26 cellular contexts compared by ENCODE assay signal in the genomic region with DNA sequence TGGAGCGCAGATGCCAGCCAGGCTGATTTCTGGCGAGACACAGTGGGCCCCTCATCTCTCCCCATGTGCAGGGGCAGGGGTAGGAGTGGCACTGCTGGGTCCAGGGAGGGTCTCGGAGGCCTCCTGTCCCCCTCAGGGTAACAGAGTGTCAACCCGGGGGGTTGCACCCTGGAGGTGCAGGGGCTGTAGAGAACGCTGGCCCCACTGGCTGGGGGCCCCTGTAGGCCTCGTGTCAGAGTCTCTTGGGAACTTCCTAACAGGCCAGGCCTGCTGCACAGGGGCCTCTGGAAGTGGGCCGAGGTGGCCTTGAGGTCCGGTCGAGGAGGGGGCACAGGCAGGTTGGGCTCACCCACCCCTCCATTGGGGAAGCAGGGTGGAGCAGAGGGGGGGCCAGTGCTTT. TPM values are rescaled to one million over a fixed set of nuclear protein-coding genes. Genes with fewer than 3 reads are reported as not detected.
DNase-seq lines count a peak whose midpoint lies in the region; ATAC-seq, FAIRE-seq and TF ChIP-seq lines count a peak whose summit lies in the region.
"Had no signal": no experiment of that assay in that cellular context is flagged by ENCODE, and none has a peak within 500 bp of the region (broad histone marks: within the 10 kb centered on the region; RNA-seq: fewer than 3 reads in every experiment).

No MANE protein-coding gene starts in this region.

- no peak overlapping the region for H4K5ac ChIP-seq in H1 (ENCODE audit: insufficient read length, low read depth, low read length)

- peak overlapping the region; percentile 35; the same call in 1 of the 2 replicates for H4K8ac ChIP-seq in H1 (ENCODE audit: extremely low read depth, insufficient read depth, low read length)
- H4K8ac ChIP-seq in neuronal stem cell (ENCODE audit: low read depth, low read length), result no peak overlapping the region

- no peak overlapping the region for H3K27ac ChIP-seq in H1 (ENCODE audit: low read depth, low read length)
- H3K27ac ChIP-seq in neuronal stem cell (replicated peaks; ENCODE audit: low read length), result no peak overlapping the region
- H3K27ac ChIP-seq in aorta (ENCODE audit: low read depth in 1 of 2, low read length in 2 of 2), result no peak overlapping the region
- H3K27ac ChIP-seq: A549; BLaER1 treated with 17β-estradiol and CSF1 and Interleukin-3, amounts not matched to agents 10 nM and 100 nM had no signal

- no peaks in the 10 kb centered on the region for H3K4me1 Mint-ChIP-seq in natural killer cell treated with Interleukin-12 subunit alpha and Interleukin-12 subunit beta and Interleukin-15 and Interleukin-18, amount 100 ng/mL, for 72 hours (ENCODE audit: low read depth in 2 of 2)
- no peaks in the 10 kb centered on the region for H3K4me1 Mint-ChIP-seq in natural killer cell
- H3K4me1 Mint-ChIP-seq: CD14-positive monocyte; CD8-positive, alpha-beta memory T cell had no signal

- no peak overlapping the region for H2BK5ac ChIP-seq in H1 (ENCODE audit: low read depth, low read length)
- no peak overlapping the region for H2BK5ac ChIP-seq in neuronal stem cell (ENCODE audit: low read length)

- TF ChIP-seq RAD21 in H1 (IDR thresholded peaks at IDR 0.05 in 1 of 2, conservative IDR thresholded peaks at IDR 0.05 in 1 of 2; ENCODE audit: low read depth in 2 of 2, low read length in 2 of 2), result no peak

- no peak overlapping the region for H3K9ac ChIP-seq in H1 (replicated peaks in 1 of 4; ENCODE audit: extremely low read depth in 1 of 4, low read depth in 3 of 4, low read length in 3 of 4)
- no peak overlapping the region for H3K9ac ChIP-seq in neuronal stem cell (ENCODE audit: low read depth, low read length, poor library complexity)
- H3K9ac ChIP-seq: BLaER1 treated with 17β-estradiol and CSF1 and Interleukin-3, amounts not matched to agents 10 nM and 100 nM had no signal

- FAIRE-seq in H1 (lab: Jason Lieb, UNC), result no peak
- FAIRE-seq: A549, D721Med, GM12892, H54 had no signal

- no peak for TF ChIP-seq POLR2A in H1 (IDR thresholded peaks at IDR 0.05; ENCODE audit: control extremely low read depth in 1 of 2, low read depth in 2 of 2, low read length in 2 of 2)

- TF ChIP-seq CTCF in natural killer cell (IDR thresholded peaks at IDR 0.05), result no peak
- no peak for TF ChIP-seq CTCF in H1 (IDR thresholded peaks at IDR 0.05; ENCODE audit: control extremely low read depth in 1 of 3, insufficient read depth in 1 of 3, low read depth in 1 of 3, low read length in 3 of 3)

- H4K20me1 ChIP-seq in H1 (replicated peaks in 1 of 2; ENCODE audit: control insufficient read depth in 1 of 2, insufficient read depth in 2 of 2, low read length in 2 of 2), result no peaks in the 10 kb centered on the region

- H3K36me3 ChIP-seq in H1 (ENCODE audit: control insufficient read depth in 2 of 4, insufficient read depth in 4 of 4, low read length in 3 of 4) (no peaks in the 10 kb centered on the region), neuronal stem cell (replicated peaks in 1 of 2; ENCODE audit: control insufficient read depth in 2 of 2, insufficient read depth in 2 of 2, low read length in 2 of 2) (no peaks in the 10 kb centered on the region), aorta (ENCODE audit: control insufficient read depth in 1 of 2, insufficient read depth in 2 of 2, low read length in 1 of 2) (no peaks in the 10 kb centered on the region)
- H3K36me3 ChIP-seq: BE2C; BLaER1 treated with 17β-estradiol and CSF1 and Interleukin-3, amounts not matched to agents 10 nM and 100 nM; HAP-1 had no signal

- WGBS in H1 (ENCODE audit: extremely low coverage in 1 of 2, insufficient coverage in 1 of 2, insufficient read length in 1 of 2, insufficient replicate concordance in 2 of 2, low coverage in 1 of 2, low lambda C conversion rate in 2 of 2, missing lambda C conversion rate in 1 of 2), 2 experiments, result 83% methylated on average over 6 of the region's 9 CpGs; no CpG with 5 or more reads in 1 of the 2 experiments
- no CpG with 5 or more reads among the region's 9 CpGs for WGBS in neuronal stem cell (ENCODE audit: extremely low coverage in 2 of 2, insufficient read length in 2 of 2, insufficient replicate concordance in 1 of 2), 2 donors
- WGBS in aorta, 2 donors, result 71 to 80% methylated on average over 9 of the region's 9 CpGs

- peaks cover 4% of the 10 kb centered on the region for H3K36me3 Mint-ChIP-seq in natural killer cell treated with Interleukin-12 subunit alpha and Interleukin-12 subunit beta and Interleukin-15 and Interleukin-18, amount 100 ng/mL, for 72 hours
- H3K36me3 Mint-ChIP-seq in natural killer cell, result no peaks in the 10 kb centered on the region
- H3K36me3 Mint-ChIP-seq: CD14-positive monocyte; CD8-positive, alpha-beta memory T cell had no signal

- no peak overlapping the region for H3K4me3 Mint-ChIP-seq in natural killer cell treated with Interleukin-12 subunit alpha and Interleukin-12 subunit beta and Interleukin-15 and Interleukin-18, amount 100 ng/mL, for 72 hours
- H3K4me3 Mint-ChIP-seq in natural killer cell, result no peak overlapping the region
- H3K4me3 Mint-ChIP-seq: CD14-positive monocyte; CD4-positive, alpha-beta T cell; CD8-positive, alpha-beta memory T cell; GM23338; HFFc6 had no signal

- 0 out of 4 replicates have a peak, but pooled peaks cover 0 to under 1% of the 10 kb centered on the region in 2 experiments for H3K9me3 ChIP-seq in H1 (ENCODE audit: insufficient read depth in 2 of 2, low read depth in 1 of 2, low read length in 1 of 2)
- peaks cover 0 to 3% of the 10 kb centered on the region in 2 donors for H3K9me3 ChIP-seq in neuronal stem cell (replicated peaks in 1 of 2; ENCODE audit: control insufficient read depth in 2 of 2, insufficient read depth in 1 of 2, low read depth in 1 of 2, low read length in 2 of 2)
- H3K9me3 ChIP-seq in aorta (ENCODE audit: control insufficient read depth, low read length), result no peaks in the 10 kb centered on the region
- H3K9me3 ChIP-seq: A549, BE2C, HAP-1 had no signal

- H3K56ac ChIP-seq in H1 (replicated peaks; ENCODE audit: insufficient read length, low read depth, low read length), result no peak overlapping the region

- H3K4ac ChIP-seq in H1 (replicated peaks; ENCODE audit: insufficient read length, low read depth, low read length) (no peak overlapping the region), neuronal stem cell (ENCODE audit: low read length) (no peak overlapping the region)

- H3K4me2 ChIP-seq in H1 (ENCODE audit: insufficient read depth in 1 of 2, low read depth in 2 of 2, low read length in 2 of 2) (no peak overlapping the region), neuronal stem cell (ENCODE audit: insufficient read depth, low read length, poor library complexity, severe bottlenecking) (no peak overlapping the region)
- H3K4me2 ChIP-seq: A549; BLaER1 treated with 17β-estradiol and CSF1 and Interleukin-3, amounts not matched to agents 10 nM and 100 nM; GM23338 had no signal

- H3K79me2 ChIP-seq in H1 (ENCODE audit: control insufficient read depth in 1 of 2, insufficient read depth in 2 of 2, low read length in 2 of 2), result no peaks in the 10 kb centered on the region

- H3K18ac ChIP-seq in H1 (ENCODE audit: extremely low read depth, low read length) (no peak overlapping the region), neuronal stem cell (ENCODE audit: low read length) (peak overlapping the region; percentile 38)

- ATAC-seq in natural killer cell treated with Interleukin-12 subunit alpha and Interleukin-12 subunit beta and Interleukin-15 and Interleukin-18, amount 100 ng/mL, for 72 hours, result peak in 1 of 2 donors; percentile 30
- no peak for ATAC-seq in natural killer cell
- no peak for ATAC-seq in aorta (ENCODE audit: low FRiP score)
- ATAC-seq in GM21381 (IDR thresholded peaks at IDR 0.05; ENCODE audit: unreplicated experiment), result no peak
- ATAC-seq: A549 had no signal

- intact Hi-C loops in natural killer cell (cut with micrococcal nuclease) (no loop called here), aorta (cut with DNase I) (no loop called here)

- H3K4me1 ChIP-seq in H1 (replicated peaks in 1 of 4; ENCODE audit: control insufficient read depth in 3 of 4, insufficient read depth in 4 of 4, low read length in 3 of 4), result peaks cover 0 to 6% (median 3%) of the 10 kb centered on the region in 4 experiments; a peak in 3 of 7 replicates
- H3K4me1 ChIP-seq in neuronal stem cell (ENCODE audit: control insufficient read depth in 2 of 2, insufficient read depth in 1 of 2, low read depth in 1 of 2, low read length in 2 of 2), result no peaks in the 10 kb centered on the region
- H3K4me1 ChIP-seq in aorta (ENCODE audit: control insufficient read depth in 1 of 2, insufficient read depth in 2 of 2, low read length in 2 of 2), result no peaks in the 10 kb centered on the region
- H3K4me1 ChIP-seq: A549; BE2C; BLaER1 treated with 17β-estradiol and CSF1 and Interleukin-3, amounts not matched to agents 10 nM and 100 nM; HAP-1 had no signal

- H3K27me3 Mint-ChIP-seq in natural killer cell treated with Interleukin-12 subunit alpha and Interleukin-12 subunit beta and Interleukin-15 and Interleukin-18, amount 100 ng/mL, for 72 hours, result peaks cover 2 to 4% of the 10 kb centered on the region in 2 donors
- H3K27me3 Mint-ChIP-seq in natural killer cell (ENCODE audit: low read depth in 2 of 2), result no peaks in the 10 kb centered on the region

- no peaks in the 10 kb centered on the region for H3K23me2 ChIP-seq in H1 (ENCODE audit: low read depth, low read length)

- H2AFZ ChIP-seq in H1 (ENCODE audit: low read length) (no peak overlapping the region), neuronal stem cell (ENCODE audit: low read length) (no peak overlapping the region)
- H2AFZ ChIP-seq: GM23338 had no signal

- H3K79me1 ChIP-seq in H1 (ENCODE audit: low read depth, low read length) (no peaks in the 10 kb centered on the region), neuronal stem cell (ENCODE audit: low read depth, low read length) (no peaks in the 10 kb centered on the region)

- no peak overlapping the region for H2BK12ac ChIP-seq in H1 (ENCODE audit: low read depth, low read length)
- H2BK12ac ChIP-seq in neuronal stem cell (ENCODE audit: low read length), result no peak overlapping the region

- H3K14ac ChIP-seq in H1 (ENCODE audit: insufficient read length), result no peak overlapping the region
- no peak overlapping the region for H3K14ac ChIP-seq in neuronal stem cell (ENCODE audit: low read length)

- no peak for TF ChIP-seq EP300 in H1 (IDR thresholded peaks at IDR 0.05; ENCODE audit: borderline replicate concordance in 1 of 2, low read depth in 2 of 2, low read length in 2 of 2)

- no peaks in the 10 kb centered on the region for H3K9me3 Mint-ChIP-seq in natural killer cell treated with Interleukin-12 subunit alpha and Interleukin-12 subunit beta and Interleukin-15 and Interleukin-18, amount 100 ng/mL, for 72 hours
- peaks cover 0 to 2% of the 10 kb centered on the region in 2 donors for H3K9me3 Mint-ChIP-seq in natural killer cell

- H4K91ac ChIP-seq in H1 (replicated peaks; ENCODE audit: insufficient read length, low read length) (no peak overlapping the region), neuronal stem cell (ENCODE audit: low read depth, low read length, poor library complexity) (no peak overlapping the region)

- H3K4me3 ChIP-seq in H1 (ENCODE audit: extremely low read depth in 1 of 4, insufficient read depth in 2 of 4, low read depth in 3 of 4, low read length in 4 of 4) (no peak overlapping the region), neuronal stem cell (ENCODE audit: low read length in 2 of 2) (no peak overlapping the region), aorta (ENCODE audit: low read length in 2 of 2) (no peak overlapping the region)
- H3K4me3 ChIP-seq: A549; BLaER1 treated with 17β-estradiol and CSF1 and Interleukin-3, amounts not matched to agents 10 nM and 100 nM; GM23338; HAP-1 had no signal

- POLR2A ChIA-PET in H1 (lab: Charles Lee; ENCODE audit: partially characterized antibody), result no interaction called here

- H2BK120ac ChIP-seq in H1 (replicated peaks; ENCODE audit: low read depth, low read length), result no peak overlapping the region
- no peak overlapping the region for H2BK120ac ChIP-seq in neuronal stem cell (ENCODE audit: low read depth, low read length)

- DNase-seq in natural killer cell treated with Interleukin-12 subunit alpha and Interleukin-12 subunit beta and Interleukin-15 and Interleukin-18, amount 100 ng/mL, for 72 hours (ENCODE audit: low spot score), result peak; percentile 51
- DNase-seq in natural killer cell (no peak), H1 (ENCODE audit: low read depth in 1 of 2, low spot score in 2 of 2) (no peak), neuronal stem cell (ENCODE audit: low spot score) (no peak), aorta (peak; percentile 33 to 51), DMS153 (lab: John Stamatoyannopoulos, UW) (no peak)
- DNase-seq: 8988T; ACHN; AML-193; BE2C; CD4-positive, alpha-beta T cell; CD8-positive, alpha-beta memory T cell; DMS 273 treated with DMSO at 0.1 percent for 48 hours; DMS53; DMS79 treated with DMSO at 0.1 percent for 48 hours; GF-D8; HFFc6 had no signal

- H2BK15ac ChIP-seq in H1 (ENCODE audit: low read length) (no peak overlapping the region), neuronal stem cell (ENCODE audit: low read length) (peak overlapping the region; percentile 49)

- no peak overlapping the region for H2AK5ac ChIP-seq in H1 (ENCODE audit: low read depth, low read length)
- peak overlapping the region; percentile 96 for H2AK5ac ChIP-seq in neuronal stem cell (ENCODE audit: low read depth, low read length)

- H3K27me3 ChIP-seq in H1 (replicated peaks in 1 of 4; ENCODE audit: control insufficient read depth in 3 of 4, extremely low read depth in 1 of 4, insufficient read depth in 3 of 4, low read length in 3 of 4) (no peaks in the 10 kb centered on the region), neuronal stem cell (ENCODE audit: control insufficient read depth in 3 of 3, insufficient read depth in 3 of 3, low read depth in 1 of 3, low read length in 3 of 3) (peaks cover 0 to 12% (median 0%) of the 10 kb centered on the region in 3 experiments), aorta (ENCODE audit: control insufficient read depth in 1 of 2, insufficient read depth in 2 of 2, low read length in 1 of 2) (no peaks in the 10 kb centered on the region)
- H3K27me3 ChIP-seq: BE2C; BLaER1 treated with 17β-estradiol and CSF1 and Interleukin-3, amounts not matched to agents 10 nM and 100 nM had no signal

- no peak overlapping the region for H2BK20ac ChIP-seq in H1 (ENCODE audit: low read length)

- no peak overlapping the region for H3K27ac Mint-ChIP-seq in natural killer cell treated with Interleukin-12 subunit alpha and Interleukin-12 subunit beta and Interleukin-15 and Interleukin-18, amount 100 ng/mL, for 72 hours
- no peak overlapping the region for H3K27ac Mint-ChIP-seq in natural killer cell
- H3K27ac Mint-ChIP-seq: CD4-positive, alpha-beta T cell; CD8-positive, alpha-beta memory T cell; GM23338; HFFc6 had no signal

- CTCF ChIA-PET in H1 (lab: Charles Lee; ENCODE audit: partially characterized antibody), result no interaction called here

- H3K23ac ChIP-seq in H1 (ENCODE audit: insufficient read length) (no peak overlapping the region), neuronal stem cell (ENCODE audit: low read depth, low read length, poor library complexity) (no peak overlapping the region)

RNA-seq across cellular contexts. Expression of gene AJAP1, which starts 38.9 kb away (rescaled TPM):
- total RNA-seq in natural killer cell treated with Interleukin-12 subunit alpha and Interleukin-12 subunit beta and Interleukin-15 and Interleukin-18, amount 100 ng/mL, for 72 hours, result not detected
- not detected for total RNA-seq in natural killer cell
- 6.2 and 6.6 TPM in 2 replicates for total RNA-seq in H1 (2021; fragmentation: NEBNext Ultra II Directional; extraction: Animal tissue kit (Norgen Biotek cat#: 25700))
- polyA plus RNA-seq in H1 (2011; rRNA removed), result 1.9 and 2.2 TPM in 2 replicates
- 1.7 TPM for polyA plus RNA-seq in H1 (2011; cell fraction: cytosol; rRNA removed)
- 3.2 TPM for polyA plus RNA-seq in H1 (2011; cell fraction: nucleus; rRNA removed)
- 1.9 to 2.8 TPM (median 2.2 TPM) in 4 replicates for polyA plus RNA-seq in H1 (2012, experiment 1 of 2)
- polyA plus RNA-seq in H1 (2012, experiment 2 of 2), result 1.4 TPM
- polyA plus RNA-seq in H1 (2013, experiment 1 of 2), result 2.6 TPM
- 2.9 TPM for polyA plus RNA-seq in H1 (2013, experiment 2 of 2)
- polyA minus RNA-seq in H1 (2011; rRNA and poly(A)+ RNA removed), result 1.5 and 2.4 TPM in 2 replicates
- polyA minus RNA-seq in H1 (2011; cell fraction: cytosol; rRNA and poly(A)+ RNA removed), result 0.95 TPM
- polyA minus RNA-seq in H1 (2011; cell fraction: nucleus; rRNA and poly(A)+ RNA removed), result 3.6 TPM
- 0.32 TPM for polyA plus RNA-seq in neuronal stem cell (2013, experiment 1 of 2)
- polyA plus RNA-seq in neuronal stem cell (2013, experiment 2 of 2), result 0.42 TPM
- 1 to 10 TPM in 1 of 2 donors, under 1 TPM in 1; 0.16 to 2.3 TPM for total RNA-seq in aorta
- polyA plus RNA-seq in aorta, result not detected
- total RNA-seq: CD8-positive, alpha-beta memory T cell; GM23338; HFFc6 had no signal
- polyA plus RNA-seq: A549; CD14-positive monocyte; CD8-positive, alpha-beta memory T cell; GM23338 had no signal

Comparison
In these comparisons a context has a peak if more than half of its experiments do, and no peak if none do; other contexts are left out.
1. DNase-seq: peak in natural killer cell treated with Interleukin-12 subunit alpha and Interleukin-12 subunit beta and Interleukin-15 and Interleukin-18, amount 100 ng/mL, for 72 hours (single experiment) and aorta (2 of 2); none in natural killer cell (single experiment), H1 (0 of 2), neuronal stem cell (single experiment) and DMS153 (single experiment).